ENCODE assay signal across 8 cellular contexts in genomic region chr1:17984510-17985085, GRCh38.
A peak's percentile ranks its signal among the peaks of the same experiment; 100 is the strongest.
DNase-seq lines count a peak whose midpoint lies in the region; ATAC-seq and FAIRE-seq lines count a peak whose summit lies in the region.

No MANE protein-coding gene starts in this region.

- peak overlapping the region in 1 of 8 donors; percentile 48 for H3K27ac Mint-ChIP-seq in CD8-positive, alpha-beta memory T cell

- H3K4me1 ChIP-seq in SJCRH30 = no peaks in the 10 kb centered on the region
- H3K4me1 ChIP-seq in iPS DF 6.9 (ENCODE audit: control insufficient read depth, insufficient read depth, low read length) = no peaks in the 10 kb centered on the region
- no peaks in the 10 kb centered on the region for H3K4me1 ChIP-seq in CD8-positive, alpha-beta memory T cell (ENCODE audit: insufficient read depth, low read length)

- ATAC-seq in HG03439 (IDR thresholded peaks at IDR 0.05; ENCODE audit: unreplicated experiment) = no peak
- no peak for ATAC-seq in GM21390 (IDR thresholded peaks at IDR 0.05; ENCODE audit: unreplicated experiment)

- no CpG with 5 or more reads among the region's 10 CpGs for WGBS in iPS DF 6.9 (ENCODE audit: insufficient coverage, insufficient read length)

- H3K27ac ChIP-seq in SJCRH30 (no peak overlapping the region), iPS DF 6.9 (ENCODE audit: low read length) (no peak overlapping the region)
- H3K27ac ChIP-seq in CD8-positive, alpha-beta memory T cell (ENCODE audit: low read depth, low read length) = no peak overlapping the region

- peaks cover 0 to 7% (median 0%) of the 10 kb centered on the region in 5 donors for H3K9me3 Mint-ChIP-seq in CD8-positive, alpha-beta memory T cell

- H3K27me3 ChIP-seq in SJCRH30 (no peaks in the 10 kb centered on the region), iPS DF 6.9 (ENCODE audit: control insufficient read depth, insufficient read depth, low read length) (peaks cover 2% of the 10 kb centered on the region; the same call in 1 of the 2 replicates)
- no peaks in the 10 kb centered on the region for H3K27me3 ChIP-seq in CD8-positive, alpha-beta memory T cell (ENCODE audit: insufficient read depth, low read length, poor library complexity, severe bottlenecking)

- DNase-seq in CD1c-positive myeloid dendritic cell (ENCODE audit: extremely low spot score) (peak; percentile 22), GM19239 (ENCODE audit: insufficient read length, low spot score) (peak; percentile 30), SJCRH30 (peak; percentile 32 to 68), iPS DF 6.9 (ENCODE audit: low read depth, low spot score) (peak; percentile 48), NCI-H2107 treated with DMSO at 0.1 percent for 48 hours (lab: John Stamatoyannopoulos, UW; ENCODE audit: unreplicated experiment) (no peak)
- no peak for DNase-seq in CD8-positive, alpha-beta memory T cell

- H3K27me3 Mint-ChIP-seq in CD8-positive, alpha-beta memory T cell = peaks cover 2 to 22% of the 10 kb centered on the region in 2 donors

- peak; percentile 31 for FAIRE-seq in GM19239 (lab: Jason Lieb, UNC)

- H3K4me1 Mint-ChIP-seq in CD8-positive, alpha-beta memory T cell = no peaks in the 10 kb centered on the region

- POLR2A ChIA-PET in CD8-positive, alpha-beta memory T cell (lab: Charles Lee) = no interaction called here

- no peaks in the 10 kb centered on the region for H3K36me3 Mint-ChIP-seq in CD8-positive, alpha-beta memory T cell

- H3K36me3 ChIP-seq in SJCRH30 (no peaks in the 10 kb centered on the region), iPS DF 6.9 (ENCODE audit: control insufficient read depth, insufficient read depth, low read length) (no peaks in the 10 kb centered on the region)
- H3K36me3 ChIP-seq in CD8-positive, alpha-beta memory T cell (ENCODE audit: insufficient read depth, low read length) = no peaks in the 10 kb centered on the region

- no peak overlapping the region for H3K4me3 ChIP-seq in SJCRH30
- no peak overlapping the region for H3K4me3 ChIP-seq in iPS DF 6.9 (ENCODE audit: low read length)
- no peak overlapping the region for H3K4me3 ChIP-seq in CD8-positive, alpha-beta memory T cell (ENCODE audit: low read length)

- CTCF ChIA-PET in CD8-positive, alpha-beta memory T cell (lab: Charles Lee) = no interaction called here

- no peaks in the 10 kb centered on the region for H3K9me3 ChIP-seq in SJCRH30 (replicated peaks)
- H3K9me3 ChIP-seq in iPS DF 6.9 (ENCODE audit: control insufficient read depth, insufficient read depth, low read length) = no peaks in the 10 kb centered on the region
- no peaks in the 10 kb centered on the region for H3K9me3 ChIP-seq in CD8-positive, alpha-beta memory T cell (ENCODE audit: low read length)

- H3K4me3 Mint-ChIP-seq in CD8-positive, alpha-beta memory T cell = no peak overlapping the region

Comparison
In these comparisons a context has a peak if more than half of its experiments do, and no peak if none do; other contexts are left out.
1. DNase-seq: peak in CD1c-positive myeloid dendritic cell (single experiment), GM19239 (single experiment), SJCRH30 (2 of 2) and iPS DF 6.9 (single experiment); none in NCI-H2107 treated with DMSO at 0.1 percent for 48 hours (single experiment) and CD8-positive, alpha-beta memory T cell (0 of 5).